4 cellular contexts compared by ENCODE assay signal in genomic region chr12:51337336-51337735, GRCh38. TPM values are rescaled to one million over a fixed set of nuclear protein-coding genes. Genes with fewer than 3 reads are reported as not detected.
"Had no signal": no experiment of that assay in that cellular context is flagged by ENCODE, and none has a peak within 500 bp of the region (broad histone marks: within the 10 kb centered on the region; RNA-seq: fewer than 3 reads in every experiment).

No MANE protein-coding gene starts in this region.

RNA-seq across cellular contexts. Expression of gene CELA1, which starts 9.1 kb away (rescaled TPM):
- total RNA-seq: LHCN-M2, M059J, MCF 10A, NCI-H460 had no signal

RNA-seq across cellular contexts. Expression of gene BIN2, which starts 13.4 kb away (rescaled TPM):
- total RNA-seq: LHCN-M2, M059J, MCF 10A, NCI-H460 had no signal

RNA-seq across cellular contexts. Expression of gene GALNT6, which starts 53.9 kb away (rescaled TPM):
- total RNA-seq: LHCN-M2, NCI-H460 had no signal
